ENCODE assay signal across 21 cellular contexts in the genomic region with DNA sequence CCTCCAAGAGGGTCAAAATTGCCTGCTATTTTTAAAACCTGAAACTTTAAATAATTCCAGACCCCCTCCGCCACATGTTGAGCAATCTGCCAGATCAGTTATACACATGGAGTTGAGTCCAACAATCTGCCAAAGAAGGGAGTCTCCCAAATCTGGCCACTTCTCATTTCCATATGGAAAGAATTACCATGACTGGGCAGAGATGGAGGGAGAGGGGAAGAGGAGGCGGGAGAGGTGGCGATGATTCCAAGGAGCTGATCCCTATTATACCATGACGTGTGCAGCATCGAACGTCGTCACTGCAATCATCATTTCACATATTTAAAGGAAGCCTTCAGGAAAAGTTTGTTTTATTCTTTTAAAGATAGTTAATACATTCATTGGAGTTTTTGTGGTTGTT.
DNase-seq lines count a peak whose midpoint lies in the region; ATAC-seq and TF ChIP-seq lines count a peak whose summit lies in the region.
"Had no signal": no experiment of that assay in that cellular context is flagged by ENCODE, and none has a peak within 500 bp of the region (broad histone marks: within the 10 kb centered on the region; RNA-seq: fewer than 3 reads in every experiment).

No MANE protein-coding gene starts in this region.

- TF ChIP-seq CTCF in fibroblast of pulmonary artery (IDR thresholded peaks at IDR 0.05; ENCODE audit: low read length, missing control alignments) (no peak), GM13977 (IDR thresholded peaks at IDR 0.05; ENCODE audit: extremely low read depth, insufficient read depth, missing control alignments) (no peak)

- ATAC-seq in esophagus mucosa: no peak
- no peak for ATAC-seq in GM18520 (IDR thresholded peaks at IDR 0.05; ENCODE audit: unreplicated experiment)
- ATAC-seq: GM23338, HCT116 had no signal

- in situ Hi-C loops in GM13977 (cut with MboI; ENCODE audit: low pct_unique_long_range_greater_than_20kb, low sequenced_read_pairs, unreplicated experiment): no loop called here

- DNase-seq in AG08395 (ENCODE audit: low spot score): peak; percentile 54
- DNase-seq in EH (ENCODE audit: low read depth): peak; percentile 0
- DNase-seq in NCI-H69 (lab: John Stamatoyannopoulos, UW): peak; percentile 6
- DNase-seq in fibroblast of pulmonary artery (ENCODE audit: low read depth): peak; percentile 4
- no peak for DNase-seq in GM13977 (ENCODE audit: low spot score)
- DNase-seq in NCI-H2081 (lab: John Stamatoyannopoulos, UW): no peak
- DNase-seq: 8988T; AML-193; DMS153; MV-4-11; NCI-H1417; NCI-H2081 treated with DMSO at 0.1 percent for 48 hours; NCI-H226; NCI-H526 treated with DMSO at 0.1 percent for 48 hours; NK-92 treated with Interleukin-12 subunit alpha and Interleukin-12 subunit beta, amount 100 ng/mL, for 24 hours; RPMI8226; SIG-M5 had no signal

- H3K4me3 ChIP-seq in fibroblast of pulmonary artery (replicated peaks; ENCODE audit: low read depth, low read length): no peak overlapping the region
- H3K4me3 ChIP-seq: GM23338 had no signal

Comparison
In these comparisons a context has a peak if more than half of its experiments do, and no peak if none do; other contexts are left out.
1. DNase-seq: peak in AG08395 (single experiment), EH (single experiment), NCI-H69 (single experiment) and fibroblast of pulmonary artery (single experiment); none in GM13977 (single experiment) and NCI-H2081 (0 of 2).